18 cellular contexts compared by ENCODE assay signal in genomic region chr15:84823580-84823878, GRCh38. TPM values are rescaled to one million over a fixed set of nuclear protein-coding genes. Genes with fewer than 3 reads are reported as not detected.
DNase-seq lines count a peak whose midpoint lies in the region; ATAC-seq, FAIRE-seq and TF ChIP-seq lines count a peak whose summit lies in the region.
"Had no signal": no experiment of that assay in that cellular context is flagged by ENCODE, and none has a peak within 500 bp of the region (broad histone marks: within the 10 kb centered on the region; RNA-seq: fewer than 3 reads in every experiment).

No MANE protein-coding gene starts in this region.

- no peak for FAIRE-seq in HepG2 (lab: Jason Lieb, UNC)
- FAIRE-seq: GM12878, H1 had no signal

- no peaks in the 10 kb centered on the region for H3K9me2 ChIP-seq in hepatocyte (replicated peaks; ENCODE audit: insufficient read depth)

- H2BK5ac ChIP-seq in neuronal stem cell (ENCODE audit: low read length), result no peak overlapping the region

- H3K4me2 ChIP-seq in HepG2 (ENCODE audit: low read depth, low read length) (no peak overlapping the region), hepatocyte (no peak overlapping the region), neuronal stem cell (ENCODE audit: insufficient read depth, low read length, poor library complexity, severe bottlenecking) (no peak overlapping the region)

- H3K36me3 ChIP-seq in liver (ENCODE audit: control insufficient read depth in 4 of 4, insufficient read depth in 3 of 4, low read depth in 1 of 4, low read length in 3 of 4), result no peaks in the 10 kb centered on the region
- H3K36me3 ChIP-seq in HepG2 (replicated peaks in 1 of 2; ENCODE audit: control insufficient read depth in 1 of 2, insufficient read depth in 2 of 2, low read length in 2 of 2), result no peaks in the 10 kb centered on the region
- no peaks in the 10 kb centered on the region for H3K36me3 ChIP-seq in hepatocyte (replicated peaks; ENCODE audit: insufficient read depth, low read depth)
- H3K36me3 ChIP-seq in sigmoid colon, result peaks cover 0 to 3% (median 0%) of the 10 kb centered on the region in 4 donors
- H3K36me3 ChIP-seq in vagina, result no peaks in the 10 kb centered on the region
- H3K36me3 ChIP-seq in neuronal stem cell (replicated peaks in 1 of 2; ENCODE audit: control insufficient read depth in 2 of 2, insufficient read depth in 2 of 2, low read length in 2 of 2), result peaks cover 0 to 3% of the 10 kb centered on the region in 2 donors
- H3K36me3 ChIP-seq: MG63 had no signal

- H2BK12ac ChIP-seq in neuronal stem cell (ENCODE audit: low read length), result no peak overlapping the region

- H3K23ac ChIP-seq in neuronal stem cell (ENCODE audit: low read depth, low read length, poor library complexity), result no peak overlapping the region

- H3K4me1 ChIP-seq in liver (ENCODE audit: control insufficient read depth in 4 of 4, insufficient read depth in 4 of 4, low read length in 3 of 4) (peaks cover 14 to 40% (median 23%) of the 10 kb centered on the region in 4 donors), HepG2 (ENCODE audit: insufficient read depth, low read length) (peaks cover 66% of the 10 kb centered on the region), hepatocyte (ENCODE audit: insufficient read depth) (peaks cover 22% of the 10 kb centered on the region), sigmoid colon (peaks cover 0 to 86% (median 62%) of the 10 kb centered on the region in 4 donors), vagina (peaks cover 59% of the 10 kb centered on the region), neuronal stem cell (ENCODE audit: control insufficient read depth in 2 of 2, insufficient read depth in 1 of 2, low read depth in 1 of 2, low read length in 2 of 2) (peaks cover 12 to 16% of the 10 kb centered on the region in 2 donors)

- H2BK120ac ChIP-seq in neuronal stem cell (ENCODE audit: low read depth, low read length), result no peak overlapping the region

- intact Hi-C loops in HepG2 (cut with micrococcal nuclease; ENCODE audit: unreplicated experiment) (loop anchor here (5.0 to 10.0 kb wide), 2 partner anchors 51 to 224 kb away; no protein-coding TSS in a partner anchor), sigmoid colon (cut with DNase I) (no loop called here), vagina (cut with DNase I) (loop anchor here (5.0 kb wide), 1 partner anchor 76 kb away; the partner anchor contains the start of gene ZNF592)

- H3K9ac ChIP-seq in liver (ENCODE audit: low read depth in 1 of 2, low read length in 2 of 2), result no peak overlapping the region
- H3K9ac ChIP-seq in HepG2 (ENCODE audit: insufficient read depth, low read depth, low read length), result no peak overlapping the region
- H3K9ac ChIP-seq in neuronal stem cell (ENCODE audit: low read depth, low read length, poor library complexity), result no peak overlapping the region

- no peak overlapping the region for H2AK5ac ChIP-seq in neuronal stem cell (ENCODE audit: low read depth, low read length)

- H4K8ac ChIP-seq in neuronal stem cell (ENCODE audit: low read depth, low read length), result no peak overlapping the region

- no peak for ATAC-seq in HepG2
- no peak for ATAC-seq in GM19452 (IDR thresholded peaks at IDR 0.05; ENCODE audit: unreplicated experiment)
- ATAC-seq in HG02852 (IDR thresholded peaks at IDR 0.05; ENCODE audit: unreplicated experiment), result no peak
- ATAC-seq: GM12878 had no signal

- H3K27ac ChIP-seq in liver (ENCODE audit: low read depth in 1 of 2, low read length in 2 of 2) (peak overlapping the region; percentile 82 to 85), HepG2 (ENCODE audit: extremely low read length, insufficient read depth, low read length) (no peak overlapping the region), hepatocyte (peak overlapping the region; percentile 62), sigmoid colon (peak overlapping the region in 3 of 4 donors; percentile 55 to 94 (median 68)), vagina (peak overlapping the region; percentile 59), neuronal stem cell (replicated peaks; ENCODE audit: low read length) (no peak overlapping the region)

- no peak overlapping the region for H2BK15ac ChIP-seq in neuronal stem cell (ENCODE audit: low read length)

- 98% methylated on average over 1 of the region's 1 CpG for WGBS in liver
- 100% methylated on average over 1 of the region's 1 CpG for WGBS in HepG2 (ENCODE audit: low lambda C conversion rate)
- 92% methylated on average over 1 of the region's 1 CpG for WGBS in hepatocyte (ENCODE audit: low lambda C conversion rate, missing lambda C conversion rate)
- 93 to 96% methylated on average over 1 of the region's 1 CpG for WGBS in sigmoid colon, 2 donors
- WGBS in neuronal stem cell (ENCODE audit: extremely low coverage in 2 of 2, insufficient read length in 2 of 2, insufficient replicate concordance in 1 of 2), 2 donors, result no CpG with 5 or more reads among the region's 1 CpG

- TF ChIP-seq EP300 in HepG2 (IDR thresholded peaks at IDR 0.05; ENCODE audit: low read depth in 2 of 2, low read length in 2 of 2) (no peak), HepG2 (CRISPR knock-in tag; IDR thresholded peaks at IDR 0.05; ENCODE audit: borderline replicate concordance) (no peak), sigmoid colon (IDR thresholded peaks at IDR 0.05) (no peak)

- H3K4ac ChIP-seq in neuronal stem cell (ENCODE audit: low read length), result no peak overlapping the region

- H4K20me1 ChIP-seq in HepG2 (ENCODE audit: insufficient read depth, low read length) (no peaks in the 10 kb centered on the region), hepatocyte (ENCODE audit: insufficient read depth, poor library complexity, severe bottlenecking) (no peaks in the 10 kb centered on the region)

- DNase-seq in HepG2 (ENCODE audit: low spot score) (no peak), hepatocyte (ENCODE audit: low spot score) (no peak), sigmoid colon (no peak), vagina (ENCODE audit: extremely low spot score in 2 of 2) (no peak), neuronal stem cell (ENCODE audit: low spot score) (no peak)
- DNase-seq: CD4-positive, alpha-beta memory T cell; DMS79; MG63; NCI-H1092 treated with DMSO at 0.1 percent for 48 hours; NCI-H1694 treated with DMSO at 0.1 percent for 48 hours; NCI-H446 treated with DMSO at 0.1 percent for 48 hours; NCI-H748 treated with DMSO at 0.1 percent for 48 hours; SHP77 had no signal

- TF ChIP-seq RAD21 in liver (IDR thresholded peaks at IDR 0.05), result no peak
- TF ChIP-seq RAD21 in HepG2 (CRISPR knock-in tag; IDR thresholded peaks at IDR 0.05), result no peak

- H2AFZ ChIP-seq in HepG2 (ENCODE audit: low read length), result no peak overlapping the region
- no peak overlapping the region for H2AFZ ChIP-seq in hepatocyte
- H2AFZ ChIP-seq in neuronal stem cell (ENCODE audit: low read length), result no peak overlapping the region

- TF ChIP-seq CTCF in liver (IDR thresholded peaks at IDR 0.05; ENCODE audit: low read depth, low read length, missing input control), result no peak
- TF ChIP-seq CTCF in HepG2 (CRISPR knock-in tag; IDR thresholded peaks at IDR 0.05), result no peak
- TF ChIP-seq CTCF in hepatocyte (IDR thresholded peaks at IDR 0.05; ENCODE audit: poor library complexity), result no peak
- no peak for TF ChIP-seq CTCF in sigmoid colon (IDR thresholded peaks at IDR 0.05)
- TF ChIP-seq CTCF in vagina (IDR thresholded peaks at IDR 0.05), result no peak

- CTCF ChIA-PET in HepG2 (lab: Yijun Ruan, JAX; ENCODE audit: low intra/inter-chr PET ratio, low total read pairs), result no interaction called here

- no TSS peak for BruUV-seq in HepG2 (replicated peaks; lab: Mats Ljungman, UMichigan)

- H3K18ac ChIP-seq in neuronal stem cell (ENCODE audit: low read length), result no peak overlapping the region

- H3K9me3 ChIP-seq in liver (ENCODE audit: control insufficient read depth in 4 of 4, low read length in 3 of 4), result no peaks in the 10 kb centered on the region
- H3K9me3 ChIP-seq in HepG2 (ENCODE audit: low read length), result no peaks in the 10 kb centered on the region
- no peaks in the 10 kb centered on the region for H3K9me3 ChIP-seq in hepatocyte (ENCODE audit: low read depth)
- no peaks in the 10 kb centered on the region for H3K9me3 ChIP-seq in sigmoid colon
- H3K9me3 ChIP-seq in vagina, result no peaks in the 10 kb centered on the region
- H3K9me3 ChIP-seq in neuronal stem cell (replicated peaks in 1 of 2; ENCODE audit: control insufficient read depth in 2 of 2, insufficient read depth in 1 of 2, low read depth in 1 of 2, low read length in 2 of 2), result no peaks in the 10 kb centered on the region
- H3K9me3 ChIP-seq: MG63 had no signal

- no peak overlapping the region for H3K14ac ChIP-seq in neuronal stem cell (ENCODE audit: low read length)

- H3K79me2 ChIP-seq in HepG2 (ENCODE audit: insufficient read depth, low read length) (no peaks in the 10 kb centered on the region), hepatocyte (peaks cover 48% of the 10 kb centered on the region)

- POLR2A ChIA-PET in HepG2 (lab: Yijun Ruan, JAX), result interaction anchor here (1.0 kb wide), 1 partner anchor 105 kb away, joined by 3 read pairs; no protein-coding TSS in a partner anchor

- in situ Hi-C loops in HepG2 (cut with HindIII; ENCODE audit: extremely low pct_ligation_motif_present, low pct_unique_long_range_greater_than_20kb), result loop anchor here (10.0 kb wide), 1 partner anchor 239 kb away; no protein-coding TSS in a partner anchor

- no peaks in the 10 kb centered on the region for H3K79me1 ChIP-seq in neuronal stem cell (ENCODE audit: low read depth, low read length)

- H3K4me3 ChIP-seq in liver (ENCODE audit: low read depth in 1 of 3, low read length in 3 of 3), result no peak overlapping the region
- no peak overlapping the region for H3K4me3 ChIP-seq in HepG2 (replicated peaks in 1 of 3; ENCODE audit: insufficient read depth in 1 of 3, low read depth in 2 of 3, low read length in 3 of 3)
- H3K4me3 ChIP-seq in hepatocyte, result no peak overlapping the region
- no peak overlapping the region for H3K4me3 ChIP-seq in sigmoid colon
- H3K4me3 ChIP-seq in vagina, result no peak overlapping the region
- H3K4me3 ChIP-seq in neuronal stem cell (ENCODE audit: low read length in 2 of 2), result no peak overlapping the region
- H3K4me3 ChIP-seq: GM12878, MG63 had no signal

- H3K27me3 ChIP-seq in liver (ENCODE audit: control insufficient read depth in 4 of 4, insufficient read depth in 4 of 4, low read length in 3 of 4) (no peaks in the 10 kb centered on the region), HepG2 (ENCODE audit: control insufficient read depth in 1 of 2, insufficient read depth in 2 of 2, low read length in 2 of 2) (no peaks in the 10 kb centered on the region; a peak in 2 of 5 replicates), hepatocyte (no peaks in the 10 kb centered on the region), sigmoid colon (no peaks in the 10 kb centered on the region), vagina (no peaks in the 10 kb centered on the region), neuronal stem cell (ENCODE audit: control insufficient read depth in 3 of 3, insufficient read depth in 3 of 3, low read depth in 1 of 3, low read length in 3 of 3) (no peaks in the 10 kb centered on the region)
- H3K27me3 ChIP-seq: MG63 had no signal

- H4K91ac ChIP-seq in neuronal stem cell (ENCODE audit: low read depth, low read length, poor library complexity), result no peak overlapping the region

- no peak for TF ChIP-seq POLR2A in HepG2 (IDR thresholded peaks at IDR 0.05; ENCODE audit: insufficient read depth in 1 of 2, low read depth in 2 of 2, low read length in 2 of 2)
- TF ChIP-seq POLR2A in sigmoid colon (IDR thresholded peaks at IDR 0.05), result no peak
- no peak for TF ChIP-seq POLR2A in vagina (IDR thresholded peaks at IDR 0.05)

RNA-seq across cellular contexts. Expression of gene ALPK3, which starts 6.4 kb away (rescaled TPM):
- total RNA-seq in liver (10 to 100 TPM in 1 of 2 donors, 1 to 10 TPM in 1; 3.1 to 10.0 TPM), HepG2 (2016; rRNA removed; fragmentation: Illumina TruSeq; extraction: Trizol) (0.03 and 0.04 TPM in 2 replicates), hepatocyte (25.3 and 25.9 TPM in 2 replicates), sigmoid colon (10 to 100 TPM in 2 of 4 donors, 1 to 10 TPM in 2; 3.9 to 41.0 (median 14.2) TPM), vagina (2.5 TPM)
- polyA plus RNA-seq in liver (1 to 10 TPM in 1 of 2 donors, under 1 TPM in 1; 0.96 to 2.5 TPM), HepG2 (2011; rRNA removed) (0.10 and 0.42 TPM in 2 replicates), hepatocyte (6.0 and 7.1 TPM in 2 replicates), sigmoid colon (1 to 10 TPM in 1 of 3 donors, under 1 TPM in 2; under 0.01 to 2.4 (median under 0.01) TPM)
- total RNA-seq in HepG2 (2016; cell fraction: cytosol; rRNA removed; fragmentation: Illumina TruSeq; extraction: Trizol; ENCODE audit: low read depth), result under 0.01 TPM in 1 of 2 replicates, not detected in the other
- 0.03 and 0.04 TPM in 2 replicates for total RNA-seq in HepG2 (2016; cell fraction: insoluble cytoplasmic fraction; rRNA removed; fragmentation: Illumina TruSeq; extraction: Trizol)
- total RNA-seq in HepG2 (2016; cell fraction: membrane; rRNA removed; fragmentation: Illumina TruSeq; extraction: Trizol), result not detected in 2 replicates
- 0.03 and 0.34 TPM in 2 replicates for total RNA-seq in HepG2 (2016; cell fraction: nucleus; rRNA removed; fragmentation: Illumina TruSeq; extraction: Trizol)
- polyA plus RNA-seq in HepG2 (2011; cell fraction: cytosol; rRNA removed), result 0.03 and 0.05 TPM in 2 replicates
- polyA plus RNA-seq in HepG2 (2011; cell fraction: nucleus; rRNA removed), result 0.31 and 0.56 TPM in 2 replicates
- 0.13 and 0.16 TPM in 2 replicates for polyA plus RNA-seq in HepG2 (2012)
- not detected in 2 replicates for polyA plus RNA-seq in HepG2 (2016; cell fraction: cytosol; fragmentation: Illumina TruSeq; extraction: Trizol; ENCODE audit: low read depth)
- 0.02 TPM in 1 of 2 replicates, not detected in the other for polyA plus RNA-seq in HepG2 (2016; cell fraction: insoluble cytoplasmic fraction; fragmentation: Illumina TruSeq; extraction: Trizol; ENCODE audit: low read depth)
- polyA plus RNA-seq in HepG2 (2016; cell fraction: membrane; fragmentation: Illumina TruSeq; extraction: Trizol; ENCODE audit: low read depth), result not detected in 2 replicates
- polyA plus RNA-seq in HepG2 (2016; cell fraction: nucleus; fragmentation: Illumina TruSeq; extraction: Trizol; ENCODE audit: insufficient read depth, low read depth), result 0.12 TPM in 1 of 2 replicates, not detected in the other
- 0.10 and 0.65 TPM in 2 replicates for polyA minus RNA-seq in HepG2 (2011; rRNA and poly(A)+ RNA removed; ENCODE audit: low replicate concordance)
- polyA minus RNA-seq in HepG2 (2011; cell fraction: cytosol; rRNA and poly(A)+ RNA removed), result not detected in 2 replicates
- polyA minus RNA-seq in HepG2 (2011; cell fraction: nucleus; rRNA and poly(A)+ RNA removed), result 0.12 and 0.13 TPM in 2 replicates
- polyA plus RNA-seq in neuronal stem cell (2013, experiment 1 of 2), result 3.8 TPM
- polyA plus RNA-seq in neuronal stem cell (2013, experiment 2 of 2), result 3.7 TPM

Comparison
In these comparisons a context has a peak if more than half of its experiments do, and no peak if none do; other contexts are left out.
1. H3K27ac ChIP-seq: peak in liver (2 of 2), hepatocyte (single experiment), sigmoid colon (3 of 4) and vagina (single experiment); none in HepG2 (single experiment) and neuronal stem cell (single experiment).